In genomic region chr6:18330548-18331066, GRCh38 we compare ENCODE assay signal across 1 cellular context.
TF ChIP-seq lines count a peak whose summit lies in the region.

No MANE protein-coding gene starts in this region.

TF ChIP-seq in H1, 55 proteins besides CTCF, POLR2A, EP300 and RAD21 (continued from another document):
- TF ChIP-seq RNF2 (IDR thresholded peaks at IDR 0.05; ENCODE audit: borderline replicate concordance, low read depth, low read length, missing control alignments, poor library complexity, severe bottlenecking), result no peak
- no peak for TF ChIP-seq BRCA1 (IDR thresholded peaks at IDR 0.05; ENCODE audit: low read depth, low read length)
- no peak for TF ChIP-seq SUZ12 (IDR thresholded peaks at IDR 0.05; ENCODE audit: low read length)
- TF ChIP-seq ATF3 (IDR thresholded peaks at IDR 0.05; ENCODE audit: insufficient read depth, low read depth, low read length), result no peak
- no peak for TF ChIP-seq POLR2AphosphoS5 (IDR thresholded peaks at IDR 0.05; ENCODE audit: low read depth, low read length)
- no peak for TF ChIP-seq MAX (IDR thresholded peaks at IDR 0.05)
